In the genomic region with DNA sequence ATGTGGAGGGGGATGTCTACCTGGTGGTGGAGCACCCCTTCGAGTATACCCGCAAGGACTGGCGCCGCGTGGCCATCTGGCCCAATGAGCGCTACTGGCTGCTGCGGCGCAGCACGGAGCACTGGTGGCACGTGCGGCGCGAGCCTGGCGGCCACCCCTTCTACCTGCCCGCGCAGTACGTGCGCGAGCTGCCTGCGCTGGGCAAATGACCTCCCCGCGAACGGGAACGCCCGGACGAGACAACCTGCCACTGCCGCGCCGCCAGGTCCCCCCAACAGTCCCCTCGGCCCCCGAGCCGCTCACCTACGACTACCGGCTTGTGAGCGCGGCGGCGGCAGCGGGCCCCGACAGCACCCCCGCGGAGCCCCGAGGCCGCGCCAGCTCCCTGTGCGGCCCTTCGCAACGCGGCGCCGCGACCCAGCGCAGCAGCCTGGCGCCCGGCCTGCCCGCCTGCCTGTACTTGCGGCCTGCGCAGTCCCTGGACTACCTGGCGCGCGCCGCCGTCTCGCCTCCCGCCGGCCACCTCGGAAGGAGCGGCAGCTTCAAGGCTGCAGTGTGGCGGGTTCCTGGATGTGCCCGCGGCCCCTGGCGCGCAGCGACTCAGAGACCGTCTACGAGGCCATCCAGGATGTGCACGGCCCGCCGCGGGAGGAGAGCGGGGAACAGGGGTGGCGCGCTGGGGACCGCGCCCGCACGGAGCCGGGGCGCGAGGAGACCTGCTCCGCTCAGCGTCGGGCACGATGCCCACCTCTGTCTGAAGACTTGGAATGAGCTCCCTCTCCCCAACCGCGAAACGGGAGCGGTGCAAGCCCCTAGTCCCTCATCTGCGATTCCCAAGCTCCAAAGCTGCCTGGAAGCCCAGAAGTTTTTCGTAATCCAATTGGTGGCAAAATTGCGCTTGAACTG, we compare ENCODE assay signal across 1 cellular context.
TF ChIP-seq lines count a peak whose summit lies in the region.

No MANE protein-coding gene starts in this region.

TF ChIP-seq in SK-N-SH treated with all-trans-retinoic acid at 6 μM for 48 hours, 23 proteins besides CTCF, POLR2A, EP300 and RAD21 (continued from another document):
- TF ChIP-seq, protein P1, sequence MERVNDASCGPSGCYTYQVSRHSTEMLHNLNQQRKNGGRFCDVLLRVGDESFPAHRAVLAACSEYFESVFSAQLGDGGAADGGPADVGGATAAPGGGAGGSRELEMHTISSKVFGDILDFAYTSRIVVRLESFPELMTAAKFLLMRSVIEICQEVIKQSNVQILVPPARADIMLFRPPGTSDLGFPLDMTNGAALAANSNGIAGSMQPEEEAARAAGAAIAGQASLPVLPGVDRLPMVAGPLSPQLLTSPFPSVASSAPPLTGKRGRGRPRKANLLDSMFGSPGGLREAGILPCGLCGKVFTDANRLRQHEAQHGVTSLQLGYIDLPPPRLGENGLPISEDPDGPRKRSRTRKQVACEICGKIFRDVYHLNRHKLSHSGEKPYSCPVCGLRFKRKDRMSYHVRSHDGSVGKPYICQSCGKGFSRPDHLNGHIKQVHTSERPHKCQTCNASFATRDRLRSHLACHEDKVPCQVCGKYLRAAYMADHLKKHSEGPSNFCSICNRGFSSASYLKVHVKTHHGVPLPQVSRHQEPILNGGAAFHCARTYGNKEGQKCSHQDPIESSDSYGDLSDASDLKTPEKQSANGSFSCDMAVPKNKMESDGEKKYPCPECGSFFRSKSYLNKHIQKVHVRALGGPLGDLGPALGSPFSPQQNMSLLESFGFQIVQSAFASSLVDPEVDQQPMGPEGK (CRISPR knock-in tag; IDR thresholded peaks at IDR 0.05; ENCODE audit: borderline replicate concordance), result no peak
- no peak for TF ChIP-seq ZFP3 (CRISPR knock-in tag; IDR thresholded peaks at IDR 0.05)
